In the genomic region with DNA sequence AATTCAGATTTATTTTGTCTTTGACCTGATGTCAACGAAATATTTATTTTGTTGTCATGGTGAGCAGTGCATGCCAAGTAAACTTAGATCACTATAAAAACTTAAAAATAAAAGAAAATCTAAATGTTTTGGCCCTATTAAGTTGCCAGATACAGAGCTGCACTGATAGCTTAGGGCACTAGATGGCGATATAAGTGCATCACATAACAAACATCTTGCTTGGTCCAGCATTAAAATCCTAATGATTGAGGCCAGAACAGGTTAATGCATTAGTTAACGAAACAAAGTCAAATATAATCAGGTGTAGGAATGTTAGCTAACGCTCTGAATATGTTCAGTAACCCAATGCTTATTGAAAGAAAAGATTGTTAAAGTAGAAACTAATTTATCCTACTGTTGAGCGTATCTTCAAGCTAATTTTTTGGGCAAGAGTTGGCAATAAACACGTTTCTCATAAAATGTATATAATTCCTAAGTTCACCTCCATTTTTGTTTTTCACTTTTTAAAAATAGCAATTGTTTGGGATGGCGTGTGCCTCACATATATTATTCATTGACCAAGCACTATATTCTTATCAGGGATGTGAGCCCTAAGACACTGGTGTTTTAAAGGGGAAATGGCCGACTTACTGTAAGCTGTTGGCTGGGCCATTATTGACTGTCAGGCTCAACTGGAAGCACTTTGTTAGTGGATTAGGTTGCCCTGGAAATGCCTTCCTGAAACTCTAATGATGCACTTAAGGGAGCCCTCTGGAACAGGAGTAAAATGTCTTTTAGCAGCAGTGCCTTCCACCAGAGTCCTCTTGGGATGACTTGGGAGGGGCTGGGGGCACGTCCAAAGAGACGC, we compare ENCODE assay signal across 9 cellular contexts. TPM values are rescaled to one million over a fixed set of nuclear protein-coding genes. Genes with fewer than 3 reads are reported as not detected.
A peak's percentile ranks its signal among the peaks of the same experiment; 100 is the strongest.
DNase-seq lines count a peak whose midpoint lies in the region; ATAC-seq and TF ChIP-seq lines count a peak whose summit lies in the region.
"Had no signal": no experiment of that assay in that cellular context is flagged by ENCODE, and none has a peak within 500 bp of the region (broad histone marks: within the 10 kb centered on the region; RNA-seq: fewer than 3 reads in every experiment).

No MANE protein-coding gene starts in this region.

- peak; percentile 94 for TF ChIP-seq CTCF in OCI-LY7 (conservative IDR thresholded peaks at IDR 0.05; ENCODE audit: low read length)
- TF ChIP-seq CTCF in body of pancreas (IDR thresholded peaks at IDR 0.05) = peak; percentile 80 to 97 (median 92)

- H3K27me3 ChIP-seq in body of pancreas = no peaks in the 10 kb centered on the region

- no peak for TF ChIP-seq POLR2A in body of pancreas (IDR thresholded peaks at IDR 0.05)

- no peaks in the 10 kb centered on the region for H3K36me3 ChIP-seq in OCI-LY7 (ENCODE audit: insufficient read depth, low read length)
- no peaks in the 10 kb centered on the region for H3K36me3 ChIP-seq in body of pancreas (replicated peaks in 1 of 2; ENCODE audit: insufficient read depth in 1 of 2, low read depth in 2 of 2)

- DNase-seq in NCI-H2081 (lab: John Stamatoyannopoulos, UW) (peak; percentile 49 to 72), NCI-H2081 treated with DMSO at 0.1 percent for 48 hours (lab: John Stamatoyannopoulos, UW) (no peak), HPDE6-E6E7 (ENCODE audit: extremely low spot score) (peak; percentile 12), OCI-LY7 (ENCODE audit: low spot score) (peak; percentile 64), body of pancreas (peak; percentile 63 to 74 (median 68)), immature natural killer cell (peak in 2 of 3 donors; percentile 30)
- DNase-seq in stimulated activated naive B cell treated with anti-CD40 and anti-IgM and Interleukin-4, amounts not matched to agents 10 μg/mL and 1 μg/mL and 100 μg/mL, for 72 hours = no peak

- peaks cover 8 to 21% (median 8%) of the 10 kb centered on the region in 3 donors for H3K27me3 Mint-ChIP-seq in immature natural killer cell (ENCODE audit: low read depth in 3 of 3)
- peaks cover 45 to 73% of the 10 kb centered on the region in 2 donors for H3K27me3 Mint-ChIP-seq in stimulated activated naive B cell treated with anti-CD40 and anti-IgM and Interleukin-4, amounts not matched to agents 10 μg/mL and 1 μg/mL and 100 μg/mL, for 72 hours

- no peaks in the 10 kb centered on the region for H3K9me3 Mint-ChIP-seq in immature natural killer cell
- H3K9me3 Mint-ChIP-seq in stimulated activated naive B cell treated with anti-CD40 and anti-IgM and Interleukin-4, amounts not matched to agents 10 μg/mL and 1 μg/mL and 100 μg/mL, for 72 hours = no peaks in the 10 kb centered on the region
- H3K9me3 Mint-ChIP-seq: central memory CD8-positive, alpha-beta T cell had no signal

- no peak overlapping the region for H3K4me3 ChIP-seq in OCI-LY7 (ENCODE audit: low read depth, low read length, poor library complexity, severe bottlenecking)
- H3K4me3 ChIP-seq in body of pancreas = no peak overlapping the region

- 34 to 37% methylated on average over 10 of the region's 10 CpGs for WGBS in body of pancreas, 2 donors

- H3K27ac ChIP-seq in OCI-LY7 (ENCODE audit: low read depth, low read length, poor library complexity, severe bottlenecking) (no peak overlapping the region), body of pancreas (peak overlapping the region in 2 of 4 donors; percentile 55 to 78)

- H3K4me1 ChIP-seq in OCI-LY7 (ENCODE audit: insufficient read depth, low read length, poor library complexity, severe bottlenecking) (no peaks in the 10 kb centered on the region), body of pancreas (peaks cover 32% of the 10 kb centered on the region)

- H3K4me3 Mint-ChIP-seq in immature natural killer cell = no peak overlapping the region
- no peak overlapping the region for H3K4me3 Mint-ChIP-seq in stimulated activated naive B cell treated with anti-CD40 and anti-IgM and Interleukin-4, amounts not matched to agents 10 μg/mL and 1 μg/mL and 100 μg/mL, for 72 hours
- H3K4me3 Mint-ChIP-seq: central memory CD8-positive, alpha-beta T cell had no signal

- no peaks in the 10 kb centered on the region for H3K36me3 Mint-ChIP-seq in immature natural killer cell
- H3K36me3 Mint-ChIP-seq in stimulated activated naive B cell treated with anti-CD40 and anti-IgM and Interleukin-4, amounts not matched to agents 10 μg/mL and 1 μg/mL and 100 μg/mL, for 72 hours = no peaks in the 10 kb centered on the region

- no peak overlapping the region for H3K27ac Mint-ChIP-seq in immature natural killer cell
- peak overlapping the region; percentile 37 for H3K27ac Mint-ChIP-seq in stimulated activated naive B cell treated with anti-CD40 and anti-IgM and Interleukin-4, amounts not matched to agents 10 μg/mL and 1 μg/mL and 100 μg/mL, for 72 hours

- POLR2A ChIA-PET in OCI-LY7 (lab: Charles Lee) = interaction anchor here (0.6 kb wide), 1 partner anchor 1109 kb away, joined by 3 read pairs; no protein-coding TSS in a partner anchor

- no peaks in the 10 kb centered on the region for H3K4me1 Mint-ChIP-seq in immature natural killer cell
- H3K4me1 Mint-ChIP-seq in stimulated activated naive B cell treated with anti-CD40 and anti-IgM and Interleukin-4, amounts not matched to agents 10 μg/mL and 1 μg/mL and 100 μg/mL, for 72 hours = peaks cover 0 to 2% of the 10 kb centered on the region in 2 donors

- no peaks in the 10 kb centered on the region for H3K79me2 ChIP-seq in OCI-LY7 (ENCODE audit: insufficient read depth, low read depth, low read length)

- H3K9me3 ChIP-seq in OCI-LY7 (ENCODE audit: low read length) (no peaks in the 10 kb centered on the region), body of pancreas (no peaks in the 10 kb centered on the region)

- H3K4me2 ChIP-seq in OCI-LY7 (ENCODE audit: low read length) = no peak overlapping the region

- no peaks in the 10 kb centered on the region for H3K9me2 ChIP-seq in OCI-LY7 (ENCODE audit: insufficient read depth, low read length)

- ATAC-seq in GM21367 (IDR thresholded peaks at IDR 0.05; ENCODE audit: unreplicated experiment) (peak; percentile 92), body of pancreas (peak; percentile 65)
- peak; percentile 65 to 69 for ATAC-seq in stimulated activated naive B cell treated with anti-CD40 and anti-IgM and Interleukin-4, amounts not matched to agents 10 μg/mL and 1 μg/mL and 100 μg/mL, for 72 hours (replicated peaks)

- H4K20me1 ChIP-seq in OCI-LY7 (ENCODE audit: insufficient read depth, low read length) = no peaks in the 10 kb centered on the region

- intact Hi-C loops in OCI-LY7 (cut with micrococcal nuclease; ENCODE audit: unreplicated experiment) (loop anchor here (2.0 to 5.0 kb wide), 2 partner anchors 1035 to 1623 kb away; no protein-coding TSS in a partner anchor), body of pancreas (cut with DNase I) (loop anchor here (5.0 kb wide), 1 partner anchor 1848 kb away; no protein-coding TSS in a partner anchor)

- CTCF ChIA-PET in OCI-LY7 (lab: Charles Lee; ENCODE audit: unreplicated experiment) = interaction anchor here (0.8 to 0.9 kb wide), 2 partner anchors 662 to 1034 kb away, joined by 3 to 4 read pairs; no protein-coding TSS in a partner anchor

- no TSS peak for BruUV-seq in OCI-LY7 (replicated peaks; lab: Mats Ljungman, UMichigan)

- no peak overlapping the region for H2AFZ ChIP-seq in OCI-LY7 (ENCODE audit: low read length)

RNA-seq across cellular contexts. Expression of gene KCTD16, which starts 33.3 kb away (rescaled TPM):
- 0.18 and 0.19 TPM in 2 replicates for total RNA-seq in OCI-LY7 (2014; rRNA removed; shearing (Covaris generic))
- total RNA-seq in OCI-LY7 (2022) = 0.28 and 0.32 TPM in 2 replicates
- total RNA-seq in body of pancreas = 1 to 10 TPM; 3.4 to 4.3 TPM
- under 1 TPM in 1 of 3 donors, not detected in 2; 0.34 TPM for polyA plus RNA-seq in immature natural killer cell

RNA-seq across cellular contexts. Expression of gene YIPF5, which starts 33.5 kb away (rescaled TPM):
- 8.8 and 11.9 TPM in 2 replicates for total RNA-seq in OCI-LY7 (2014; rRNA removed; shearing (Covaris generic))
- total RNA-seq in OCI-LY7 (2022) (23.1 and 24.3 TPM in 2 replicates), body of pancreas (10 to 100 TPM; 18.9 to 20.4 TPM)
- polyA plus RNA-seq in immature natural killer cell = 10 to 100 TPM; 32.0 to 63.2 (median 46.1) TPM

Comparison
In these comparisons a context has a peak if more than half of its experiments do, and no peak if none do; other contexts are left out.
1. DNase-seq: peak in NCI-H2081 (2 of 2), HPDE6-E6E7 (single experiment), OCI-LY7 (single experiment), body of pancreas (4 of 4) and immature natural killer cell (2 of 3); none in NCI-H2081 treated with DMSO at 0.1 percent for 48 hours (single experiment) and stimulated activated naive B cell treated with anti-CD40 and anti-IgM and Interleukin-4, amounts not matched to agents 10 μg/mL and 1 μg/mL and 100 μg/mL, for 72 hours (single experiment).
2. Peak in every context shown above with its lines, with median percentiles within 50 percentile points of each other: ATAC-seq.